9 cellular contexts compared by ENCODE assay signal in the genomic region with DNA sequence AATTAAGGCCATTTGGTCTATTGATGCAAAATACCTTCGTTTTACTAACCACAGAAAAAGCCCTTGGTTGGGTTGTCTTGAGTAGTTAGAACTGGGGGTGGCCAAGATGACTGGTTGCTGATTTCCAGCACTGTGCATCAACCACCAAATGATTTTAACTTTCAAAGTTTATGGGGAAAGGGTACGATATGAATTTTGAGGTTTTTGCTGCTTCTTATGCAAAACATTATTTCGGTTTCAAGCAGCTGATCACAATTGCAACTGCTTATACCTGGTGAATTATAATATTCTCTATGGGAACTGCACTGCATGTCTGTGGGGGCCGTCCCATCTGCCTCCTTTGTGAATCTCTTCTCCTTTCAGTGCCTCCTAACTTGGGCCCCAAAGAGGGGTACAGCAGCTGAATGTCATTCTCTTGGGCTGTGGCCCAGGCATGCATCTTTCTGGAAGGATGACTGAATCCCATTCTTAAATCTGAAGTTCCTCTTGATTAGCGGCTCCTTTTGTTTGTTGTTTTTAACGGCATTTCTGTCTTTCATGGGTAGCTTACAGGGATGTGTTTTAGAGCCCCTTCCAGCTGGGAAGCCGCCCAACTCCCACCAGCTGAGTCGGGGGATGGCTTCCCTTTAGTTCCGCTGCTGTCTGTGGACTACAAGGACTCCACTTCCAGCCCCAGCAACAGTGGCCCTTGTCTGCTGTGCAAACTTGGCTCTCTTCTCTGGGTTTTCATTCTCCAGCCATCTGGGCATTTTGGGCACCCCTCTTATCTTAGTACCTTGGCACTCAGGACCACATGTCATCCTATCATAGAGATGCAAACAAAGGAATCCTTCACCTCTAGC.
DNase-seq lines count a peak whose midpoint lies in the region; ATAC-seq and TF ChIP-seq lines count a peak whose summit lies in the region.
"Had no signal": no experiment of that assay in that cellular context is flagged by ENCODE, and none has a peak within 500 bp of the region (broad histone marks: within the 10 kb centered on the region; RNA-seq: fewer than 3 reads in every experiment).

No MANE protein-coding gene starts in this region.

- no peak overlapping the region for H3K4me3 ChIP-seq in psoas muscle

- H3K4me1 ChIP-seq in psoas muscle = peaks cover 3% of the 10 kb centered on the region

- peaks cover 2% of the 10 kb centered on the region for H3K36me3 Mint-ChIP-seq in memory B cell

- H3K27me3 Mint-ChIP-seq in memory B cell = no peaks in the 10 kb centered on the region

- ATAC-seq in GM18502 (IDR thresholded peaks at IDR 0.05; ENCODE audit: poor library complexity, unreplicated experiment) = peak; percentile 91
- peak; percentile 92 for ATAC-seq in HG03175 (IDR thresholded peaks at IDR 0.05; ENCODE audit: unreplicated experiment)
- peak; percentile 88 for ATAC-seq in memory B cell (ENCODE audit: low read depth)
- ATAC-seq in psoas muscle = no peak

- peak overlapping the region; percentile 49 for H3K27ac Mint-ChIP-seq in memory B cell

- H3K4me1 Mint-ChIP-seq in memory B cell = peaks cover 39% of the 10 kb centered on the region

- DNase-seq in GM20000 (ENCODE audit: low spot score) = peak; percentile 62
- DNase-seq in memory B cell (ENCODE audit: low spot score in 2 of 2) = no peak
- DNase-seq in psoas muscle = no peak
- DNase-seq in putamen (ENCODE audit: low spot score) = no peak
- DNase-seq in NCI-H1105 (lab: John Stamatoyannopoulos, UW) = no peak
- no peak for DNase-seq in OCI-M1 (lab: John Stamatoyannopoulos, UW)
- DNase-seq: activated gamma-delta T cell treated with Interleukin-2 at 50 U/mL for 16 hours had no signal

- no peaks in the 10 kb centered on the region for H3K27me3 ChIP-seq in psoas muscle (ENCODE audit: insufficient read depth in 3 of 3, low read length in 2 of 3)

- no peaks in the 10 kb centered on the region for H3K36me3 ChIP-seq in psoas muscle (ENCODE audit: insufficient read depth in 1 of 2, low read depth in 1 of 2)

- H3K27ac ChIP-seq in psoas muscle = no peak overlapping the region

- no peaks in the 10 kb centered on the region for H3K9me3 Mint-ChIP-seq in memory B cell

- peak overlapping the region; percentile 28 for H3K4me3 Mint-ChIP-seq in memory B cell

- TF ChIP-seq CTCF in GM20000 (IDR thresholded peaks at IDR 0.05; ENCODE audit: extremely low read depth, missing control alignments) (no peak), psoas muscle (IDR thresholded peaks at IDR 0.05) (no peak)

- no peaks in the 10 kb centered on the region for H3K9me3 ChIP-seq in psoas muscle

- intact Hi-C loops in psoas muscle (cut with DNase I) = no loop called here

- WGBS in psoas muscle, 3 donors = 72 to 73% (median 73%) methylated on average over 9 of the region's 9 CpGs

Comparison
In these comparisons a context has a peak if more than half of its experiments do, and no peak if none do; other contexts are left out.
1. ATAC-seq: peak in GM18502 (single experiment), HG03175 (single experiment) and memory B cell (single experiment); none in psoas muscle (0 of 4).